Comparison of ENCODE assay signal across 29 cellular contexts in genomic region chr6:72677740-72678139, GRCh38. TPM values are rescaled to one million over a fixed set of nuclear protein-coding genes. Genes with fewer than 3 reads are reported as not detected.
"Had no signal": no experiment of that assay in that cellular context is flagged by ENCODE, and none has a peak within 500 bp of the region (broad histone marks: within the 10 kb centered on the region; RNA-seq: fewer than 3 reads in every experiment).

No MANE protein-coding gene starts in this region.

- DNase-seq: hypothalamus; immature natural killer cell; kidney; left colon; left lung; naive thymus-derived CD8-positive, alpha-beta T cell; nucleus accumbens; pancreas; posterior cingulate gyrus; retina; right cardiac atrium; stimulated activated CD4-positive, alpha-beta T cell treated with anti-CD3 and anti-CD28 coated beads, Interleukin-12 subunit alpha, Interleukin-12 subunit beta, amount 100 ng/mL, for 4 hours; stimulated activated CD4-positive, alpha-beta T cell treated with anti-CD3 and anti-CD28 coated beads, Interleukin-15, amount 100 ng/mL, for 24 hours; stimulated activated CD4-positive, alpha-beta T cell treated with anti-CD3 and anti-CD28 coated beads, Interleukin-4, amount 100 ng/mL, for 24 hours; stimulated activated naive CD4-positive, alpha-beta T cell; transverse colon; upper lobe of left lung had no signal

- ATAC-seq: left colon; left lung; naive thymus-derived CD8-positive, alpha-beta T cell; pancreas; right cardiac atrium; sciatic nerve; stimulated activated effector memory CD8-positive, alpha-beta T cell treated with anti-CD3 and anti-CD28 coated beads, Interleukin-12 subunit alpha, Interleukin-12 subunit beta, amount 100 ng/mL, for 72 hours had no signal

- H3K27me3 Mint-ChIP-seq: naive thymus-derived CD8-positive, alpha-beta T cell; stimulated activated naive CD8-positive, alpha-beta T cell treated with anti-CD3 and anti-CD28 coated beads, Interleukin-15, Interleukin-2, amounts not matched to agents 100 ng/mL and 50 ng/mL, for 24 hours had no signal

- H3K27ac ChIP-seq: left lung, pancreas, prostate gland, skin epidermis, suprapubic skin, thoracic aorta, transverse colon, upper lobe of left lung, vagina had no signal

- H3K9me3 Mint-ChIP-seq: immature natural killer cell; naive thymus-derived CD8-positive, alpha-beta T cell; nephron; neural crest cell; stimulated activated effector memory CD8-positive, alpha-beta T cell treated with anti-CD3 and anti-CD28 coated beads, Interleukin-12 subunit alpha, Interleukin-12 subunit beta, amount 100 ng/mL, for 72 hours; stimulated activated naive CD8-positive, alpha-beta T cell treated with anti-CD3 and anti-CD28 coated beads, Interleukin-15, Interleukin-2, amounts not matched to agents 100 ng/mL and 50 ng/mL, for 24 hours had no signal

- H3K4me1 ChIP-seq: left lung, pancreas, prostate gland, suprapubic skin, transverse colon, upper lobe of left lung, vagina had no signal

- H3K4me1 Mint-ChIP-seq: immature natural killer cell; nephron; neural crest cell; stimulated activated effector memory CD8-positive, alpha-beta T cell treated with anti-CD3 and anti-CD28 coated beads, Interleukin-12 subunit alpha, Interleukin-12 subunit beta, amount 100 ng/mL, for 72 hours had no signal

- H3K9me3 ChIP-seq: left lung, pancreas, prostate gland, suprapubic skin, thoracic aorta, transverse colon, upper lobe of left lung, vagina had no signal

- H3K4me3 Mint-ChIP-seq: immature natural killer cell; naive thymus-derived CD8-positive, alpha-beta T cell; nephron; neural crest cell; stimulated activated effector memory CD8-positive, alpha-beta T cell treated with anti-CD3 and anti-CD28 coated beads, Interleukin-12 subunit alpha, Interleukin-12 subunit beta, amount 100 ng/mL, for 72 hours; stimulated activated naive CD8-positive, alpha-beta T cell treated with anti-CD3 and anti-CD28 coated beads, Interleukin-15, Interleukin-2, amounts not matched to agents 100 ng/mL and 50 ng/mL, for 24 hours had no signal

- H3K27ac Mint-ChIP-seq: immature natural killer cell; naive thymus-derived CD8-positive, alpha-beta T cell; nephron; stimulated activated effector memory CD8-positive, alpha-beta T cell treated with anti-CD3 and anti-CD28 coated beads, Interleukin-12 subunit alpha, Interleukin-12 subunit beta, amount 100 ng/mL, for 72 hours; stimulated activated naive CD8-positive, alpha-beta T cell treated with anti-CD3 and anti-CD28 coated beads, Interleukin-15, Interleukin-2, amounts not matched to agents 100 ng/mL and 50 ng/mL, for 24 hours had no signal

- H3K36me3 Mint-ChIP-seq: stimulated activated effector memory CD8-positive, alpha-beta T cell treated with anti-CD3 and anti-CD28 coated beads, Interleukin-12 subunit alpha, Interleukin-12 subunit beta, amount 100 ng/mL, for 72 hours had no signal

- H3K4me3 ChIP-seq: left lung, lung, pancreas, prostate gland, skin epidermis, suprapubic skin, thoracic aorta, transverse colon, upper lobe of left lung, vagina had no signal

- H3K27me3 ChIP-seq: left lung, pancreas, suprapubic skin, transverse colon, upper lobe of left lung, vagina had no signal

- H3K36me3 ChIP-seq: left lung, pancreas, prostate gland, suprapubic skin, thoracic aorta, transverse colon, upper lobe of left lung, vagina had no signal

RNA-seq across cellular contexts. Expression of gene KCNQ5, which starts 55.9 kb away (rescaled TPM):
- total RNA-seq: mesenteric fat pad had no signal
